In the genomic region with DNA sequence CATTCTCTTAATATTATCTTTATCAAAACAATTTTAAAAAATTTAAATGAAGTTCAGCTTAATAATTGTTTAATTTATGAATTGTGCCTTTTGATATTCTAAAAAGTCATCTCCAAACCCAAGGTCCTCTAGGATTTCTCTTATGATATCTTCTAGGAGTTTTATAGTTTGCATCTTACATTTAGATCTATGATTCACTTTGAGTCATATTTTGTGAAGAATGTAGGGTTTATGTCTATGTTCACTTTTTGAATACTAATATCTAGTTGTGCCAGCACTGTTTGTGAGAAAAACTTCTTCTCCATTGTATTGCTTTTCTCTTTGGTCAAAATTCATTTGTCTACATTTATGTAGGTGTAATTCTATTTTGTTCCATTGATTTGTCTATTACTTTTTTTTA, we compare ENCODE assay signal across 25 cellular contexts.
"Had no signal": no experiment of that assay in that cellular context is flagged by ENCODE, and none has a peak within 500 bp of the region (broad histone marks: within the 10 kb centered on the region; RNA-seq: fewer than 3 reads in every experiment).

No MANE protein-coding gene starts in this region.

- H3K9me3 ChIP-seq: left ventricle myocardium inferior, mucosa of descending colon, ovary, right atrium auricular region, right lobe of liver, tibial nerve, uterus had no signal

- H3K27me3 ChIP-seq: ovary, right atrium auricular region, right lobe of liver, tibial nerve, uterus had no signal

- H3K36me3 ChIP-seq: left ventricle myocardium inferior, ovary, right atrium auricular region, right lobe of liver, tibial nerve, uterus had no signal

- H3K27ac Mint-ChIP-seq: memory B cell; naive thymus-derived CD4-positive, alpha-beta T cell; natural killer cell treated with Interleukin-12 subunit alpha and Interleukin-12 subunit beta and Interleukin-15 and Interleukin-18, amount 100 ng/mL, for 72 hours; progenitor cell of endocrine pancreas; stimulated activated memory B cell treated with anti-CD40 and anti-IgM and Interleukin-4, amounts not matched to agents 10 μg/mL and 1 μg/mL and 100 μg/mL, for 72 hours; stimulated activated naive CD8-positive, alpha-beta T cell treated with anti-CD3 and anti-CD28 coated beads, Interleukin-15, amount 100 ng/mL, for 72 hours; type B pancreatic cell had no signal

- H3K4me2 ChIP-seq: smooth muscle cell had no signal

- H3K36me3 Mint-ChIP-seq: memory B cell; naive thymus-derived CD4-positive, alpha-beta T cell; natural killer cell treated with Interleukin-12 subunit alpha and Interleukin-12 subunit beta and Interleukin-15 and Interleukin-18, amount 100 ng/mL, for 72 hours; stimulated activated memory B cell treated with anti-CD40 and anti-IgM and Interleukin-4, amounts not matched to agents 10 μg/mL and 1 μg/mL and 100 μg/mL, for 72 hours; type B pancreatic cell had no signal

- ATAC-seq: naive thymus-derived CD4-positive, alpha-beta T cell; natural killer cell treated with Interleukin-12 subunit alpha and Interleukin-12 subunit beta and Interleukin-15 and Interleukin-18, amount 100 ng/mL, for 72 hours; right lobe of liver; stimulated activated memory B cell treated with anti-CD40 and anti-IgM and Interleukin-4, amounts not matched to agents 10 μg/mL and 1 μg/mL and 100 μg/mL, for 72 hours; stimulated activated naive CD8-positive, alpha-beta T cell treated with anti-CD3 and anti-CD28 coated beads, Interleukin-15, amount 100 ng/mL, for 72 hours had no signal

- H3K27ac ChIP-seq: left ventricle myocardium inferior, ovary, right atrium auricular region, right lobe of liver, tibial nerve, uterus had no signal

- H3K27me3 Mint-ChIP-seq: memory B cell; naive thymus-derived CD4-positive, alpha-beta T cell; natural killer cell treated with Interleukin-12 subunit alpha and Interleukin-12 subunit beta and Interleukin-15 and Interleukin-18, amount 100 ng/mL, for 72 hours; progenitor cell of endocrine pancreas; stimulated activated memory B cell treated with anti-CD40 and anti-IgM and Interleukin-4, amounts not matched to agents 10 μg/mL and 1 μg/mL and 100 μg/mL, for 72 hours; stimulated activated naive CD8-positive, alpha-beta T cell treated with anti-CD3 and anti-CD28 coated beads, Interleukin-15, amount 100 ng/mL, for 72 hours; type B pancreatic cell had no signal

- H3K4me1 Mint-ChIP-seq: memory B cell; naive thymus-derived CD4-positive, alpha-beta T cell; stimulated activated memory B cell treated with anti-CD40 and anti-IgM and Interleukin-4, amounts not matched to agents 10 μg/mL and 1 μg/mL and 100 μg/mL, for 72 hours; stimulated activated naive CD8-positive, alpha-beta T cell treated with anti-CD3 and anti-CD28 coated beads, Interleukin-15, amount 100 ng/mL, for 72 hours had no signal

- H3K9me3 Mint-ChIP-seq: type B pancreatic cell had no signal

- H3K4me3 Mint-ChIP-seq: memory B cell; naive thymus-derived CD4-positive, alpha-beta T cell; natural killer cell treated with Interleukin-12 subunit alpha and Interleukin-12 subunit beta and Interleukin-15 and Interleukin-18, amount 100 ng/mL, for 72 hours; stimulated activated memory B cell treated with anti-CD40 and anti-IgM and Interleukin-4, amounts not matched to agents 10 μg/mL and 1 μg/mL and 100 μg/mL, for 72 hours; stimulated activated naive CD8-positive, alpha-beta T cell treated with anti-CD3 and anti-CD28 coated beads, Interleukin-15, amount 100 ng/mL, for 72 hours; type B pancreatic cell had no signal

- H3K4me3 ChIP-seq: left ventricle myocardium inferior, lung, mucosa of descending colon, ovary, right atrium auricular region, right lobe of liver, smooth muscle cell, tibial nerve, uterus had no signal

- DNase-seq: hippocampal formation; left ventricle myocardium inferior; midbrain; mucosa of descending colon; naive thymus-derived CD4-positive, alpha-beta T cell; ovary; right lobe of liver; stimulated activated CD4-positive, alpha-beta T cell treated with anti-CD3 and anti-CD28 coated beads, Interleukin-1b, Interleukin-23, amount 100 ng/mL, for 48 hours; stimulated activated CD4-positive, alpha-beta T cell treated with anti-CD3 and anti-CD28 coated beads, Interleukin-2, amount 100 ng/mL, for 48 hours; stimulated activated CD4-positive, alpha-beta T cell treated with anti-CD3 and anti-CD28 coated beads, Interleukin-4, amount 100 ng/mL, for 4 hours; stimulated activated CD8-positive, alpha-beta memory T cell treated with anti-CD3 and anti-CD28 coated beads, Interleukin-4, amount 100 ng/mL, for 48 hours; stimulated activated naive CD4-positive, alpha-beta T cell treated with Interleukin-2 at 50 U/mL for 16 hours; stimulated activated naive CD8-positive, alpha-beta T cell treated with anti-CD3 and anti-CD28 coated beads, Interleukin-15, amount 100 ng/mL, for 72 hours; substantia nigra; uterus had no signal

- H3K4me1 ChIP-seq: left ventricle myocardium inferior, right atrium auricular region, right lobe of liver, tibial nerve, uterus had no signal

- FAIRE-seq: keratinocyte had no signal
